In genomic region chr2:66929632-66930385, GRCh38 we compare ENCODE assay signal across 11 cellular contexts.
DNase-seq lines count a peak whose midpoint lies in the region; ATAC-seq and TF ChIP-seq lines count a peak whose summit lies in the region.
"Had no signal": no experiment of that assay in that cellular context is flagged by ENCODE, and none has a peak within 500 bp of the region (broad histone marks: within the 10 kb centered on the region; RNA-seq: fewer than 3 reads in every experiment).

No MANE protein-coding gene starts in this region.

- H3K4me1 ChIP-seq in PC-9 (replicated peaks; ENCODE audit: insufficient read depth) = peaks cover 11% of the 10 kb centered on the region
- H3K4me1 ChIP-seq in MM.1S (ENCODE audit: low read length) = no peaks in the 10 kb centered on the region

- H3K27me3 ChIP-seq in PC-9 (ENCODE audit: insufficient read depth, low read depth) (no peaks in the 10 kb centered on the region), MM.1S (replicated peaks; ENCODE audit: insufficient read depth, low read length) (no peaks in the 10 kb centered on the region)
- H3K27me3 ChIP-seq: esophagus squamous epithelium had no signal

- no peak overlapping the region for H3K9ac ChIP-seq in MM.1S (ENCODE audit: low read length)

- H3K79me2 ChIP-seq in PC-9 (ENCODE audit: low read depth) (no peaks in the 10 kb centered on the region), MM.1S (ENCODE audit: low read length) (no peaks in the 10 kb centered on the region)

- H3K27ac Mint-ChIP-seq in activated T-cell treated with anti-CD3 and anti-CD28 coated beads, Interleukin-2, amount 50 U/mL, for 72 hours = no peak overlapping the region
- H3K27ac Mint-ChIP-seq: T-cell had no signal

- H3K36me3 Mint-ChIP-seq in activated T-cell treated with anti-CD3 and anti-CD28 coated beads, Interleukin-2, amount 50 U/mL, for 72 hours (ENCODE audit: insufficient read depth in 2 of 2) = no peaks in the 10 kb centered on the region
- H3K36me3 Mint-ChIP-seq: T-cell had no signal

- H3K4me2 ChIP-seq in PC-9 = peak overlapping the region; percentile 55
- no peak overlapping the region for H3K4me2 ChIP-seq in MM.1S (ENCODE audit: low read depth, low read length)

- POLR2A ChIA-PET in PC-9 (lab: Charles Lee; ENCODE audit: unreplicated experiment) = no interaction called here

- H2AFZ ChIP-seq in PC-9 = peak overlapping the region; percentile 26; the same call in 1 of the 2 replicates
- no peak overlapping the region for H2AFZ ChIP-seq in MM.1S (ENCODE audit: low read length)

- BruUV-seq in PC-9 (replicated peaks; lab: Mats Ljungman, UMichigan) = no TSS peak

- H3K9me3 Mint-ChIP-seq in activated T-cell treated with anti-CD3 and anti-CD28 coated beads, Interleukin-2, amount 50 U/mL, for 72 hours = peaks cover 4 to 6% of the 10 kb centered on the region in 2 donors

- CTCF ChIA-PET in PC-9 (lab: Charles Lee) = no interaction called here

- H4K20me1 ChIP-seq in PC-9 (ENCODE audit: insufficient read depth) (no peaks in the 10 kb centered on the region), MM.1S (ENCODE audit: insufficient read depth, low read length) (no peaks in the 10 kb centered on the region)

- H3K4me3 ChIP-seq in AG10803 (ENCODE audit: low read length) (no peak overlapping the region), PC-9 (peak overlapping the region; percentile 16; the same call in 1 of the 2 replicates), MM.1S (ENCODE audit: low read length) (no peak overlapping the region)

- TF ChIP-seq CTCF in AG10803 (conservative IDR thresholded peaks at IDR 0.05; ENCODE audit: low read length) (no peak), PC-9 (conservative IDR thresholded peaks at IDR 0.05) (no peak), MM.1S (IDR thresholded peaks at IDR 0.05; ENCODE audit: low read length) (no peak)

- H3K4me1 Mint-ChIP-seq in activated T-cell treated with anti-CD3 and anti-CD28 coated beads, Interleukin-2, amount 50 U/mL, for 72 hours (ENCODE audit: low read depth) = no peaks in the 10 kb centered on the region
- H3K4me1 Mint-ChIP-seq: T-cell had no signal

- H3K36me3 ChIP-seq in PC-9 (ENCODE audit: low read depth) (no peaks in the 10 kb centered on the region), MM.1S (replicated peaks; ENCODE audit: insufficient read depth, low read length) (no peaks in the 10 kb centered on the region; the same call in 1 of the 2 replicates)
- H3K36me3 ChIP-seq: esophagus squamous epithelium had no signal

- H3F3A ChIP-seq in PC-9 (ENCODE audit: insufficient read depth, low read depth) (peaks cover 16% of the 10 kb centered on the region; the same call in 1 of the 2 replicates), MM.1S (ENCODE audit: insufficient read depth, low read length) (no peaks in the 10 kb centered on the region)

- H3K4me3 Mint-ChIP-seq in activated T-cell treated with anti-CD3 and anti-CD28 coated beads, Interleukin-2, amount 50 U/mL, for 72 hours = no peak overlapping the region
- H3K4me3 Mint-ChIP-seq: T-cell had no signal

- no peaks in the 10 kb centered on the region for H3K27me3 Mint-ChIP-seq in activated T-cell treated with anti-CD3 and anti-CD28 coated beads, Interleukin-2, amount 50 U/mL, for 72 hours (ENCODE audit: low read depth)
- H3K27me3 Mint-ChIP-seq: T-cell had no signal

- no peak for ATAC-seq in activated T-cell treated with anti-CD3 and anti-CD28 coated beads, Interleukin-2, amount 50 U/mL, for 72 hours (replicated peaks in 1 of 2)
- ATAC-seq: T-cell had no signal

- no peaks in the 10 kb centered on the region for H3K9me2 ChIP-seq in PC-9 (ENCODE audit: insufficient read depth)
- H3K9me2 ChIP-seq in MM.1S (replicated peaks; ENCODE audit: insufficient read depth, low read length) = no peaks in the 10 kb centered on the region

- intact Hi-C loops in PC-9 (cut with micrococcal nuclease; ENCODE audit: unreplicated experiment) = loop anchor here (10.0 kb wide), 1 partner anchor 505 kb away; no protein-coding TSS in a partner anchor

- H3K27ac ChIP-seq in PC-9 (peak overlapping the region; percentile 60), MM.1S (ENCODE audit: low read length) (no peak overlapping the region)

- DNase-seq in AG10803 (ENCODE audit: low read depth) (peak; percentile 82), PC-9 (peak; percentile 46 to 80), fibroblast of peridontal ligament (ENCODE audit: extremely low read depth) (peak; percentile 54), myocyte (ENCODE audit: low read depth) (peak; percentile 59), NOMO-1 treated with dmso at 0.1 percent for 144 hours (lab: John Stamatoyannopoulos, UW; ENCODE audit: unreplicated experiment) (no peak), MM.1S (no peak)
- no peak for DNase-seq in activated T-cell treated with anti-CD3 and anti-CD28 coated beads, Interleukin-2, amount 50 U/mL, for 72 hours
- no peak for DNase-seq in activated CD4-positive, CD25-positive, alpha-beta regulatory T cell treated with anti-CD3 and anti-CD28 coated beads, Interleukin-2, amount 50 U/mL, for 72 hours
- DNase-seq: esophagus squamous epithelium, NCI-H187 treated with DMSO at 0.1 percent for 48 hours, T-cell had no signal

- H3K9me3 ChIP-seq in PC-9 (ENCODE audit: insufficient read depth, low read depth) = no peaks in the 10 kb centered on the region
- no peaks in the 10 kb centered on the region for H3K9me3 ChIP-seq in MM.1S (replicated peaks; ENCODE audit: insufficient read depth, low read length)
- H3K9me3 ChIP-seq: esophagus squamous epithelium had no signal

Comparison
In these comparisons a context has a peak if more than half of its experiments do, and no peak if none do; other contexts are left out.
1. DNase-seq: peak in AG10803 (single experiment), PC-9 (2 of 2), fibroblast of peridontal ligament (single experiment) and myocyte (single experiment); none in activated T-cell treated with anti-CD3 and anti-CD28 coated beads, Interleukin-2, amount 50 U/mL, for 72 hours (0 of 2), NOMO-1 treated with dmso at 0.1 percent for 144 hours (single experiment), MM.1S (single experiment) and activated CD4-positive, CD25-positive, alpha-beta regulatory T cell treated with anti-CD3 and anti-CD28 coated beads, Interleukin-2, amount 50 U/mL, for 72 hours (single experiment).